ENCODE assay signal across 11 cellular contexts in genomic region chr3:126266291-126266840, GRCh38.
DNase-seq lines count a peak whose midpoint lies in the region; ATAC-seq and TF ChIP-seq lines count a peak whose summit lies in the region.
"Had no signal": no experiment of that assay in that cellular context is flagged by ENCODE, and none has a peak within 500 bp of the region (broad histone marks: within the 10 kb centered on the region; RNA-seq: fewer than 3 reads in every experiment).

No MANE protein-coding gene starts in this region.

- H3K27me3 ChIP-seq in ACC112 (ENCODE audit: insufficient read depth, low read length) (no peaks in the 10 kb centered on the region), left ventricle myocardium inferior (ENCODE audit: low read depth) (peaks cover 17% of the 10 kb centered on the region), ovary (no peaks in the 10 kb centered on the region)
- no peaks in the 10 kb centered on the region for H3K27me3 ChIP-seq in effector memory CD4-positive, alpha-beta T cell (replicated peaks; ENCODE audit: control insufficient read depth, insufficient read depth, low read length, poor library complexity, severe bottlenecking)

- whole genome bisulfite sequencing in ovary, 3 donors, result 26 to 31% (median 30%) methylated on average over 15 of the region's 15 CpGs

- H3K9me3 ChIP-seq in left ventricle myocardium inferior (replicated peaks) (no peaks in the 10 kb centered on the region), ovary (no peaks in the 10 kb centered on the region)
- H3K9me3 ChIP-seq in effector memory CD4-positive, alpha-beta T cell (ENCODE audit: control insufficient read depth, low read length), result no peaks in the 10 kb centered on the region
- H3K9me3 ChIP-seq: mucosa of descending colon had no signal

- TF ChIP-seq CTCF in left ventricle myocardium inferior (IDR thresholded peaks at IDR 0.05; ENCODE audit: borderline replicate concordance) (no peak), ovary (IDR thresholded peaks at IDR 0.05) (no peak)

- H3K27ac ChIP-seq in ACC112 (ENCODE audit: low read depth, low read length), result peak overlapping the region; percentile 79
- peak overlapping the region; percentile 94 for H3K27ac ChIP-seq in left ventricle myocardium inferior (replicated peaks)
- peak overlapping the region; percentile 83 to 90 for H3K27ac ChIP-seq in ovary
- H3K27ac ChIP-seq in effector memory CD4-positive, alpha-beta T cell (ENCODE audit: insufficient read depth, low read length, poor library complexity, severe bottlenecking), result no peak overlapping the region

- DNase-seq in amniotic epithelial cell (ENCODE audit: low read depth) (peak; percentile 30), left ventricle myocardium inferior (peak; percentile 83), ovary (peak; percentile 64 to 90 (median 77)), DMS 273 treated with DMSO at 0.1 percent for 48 hours (lab: John Stamatoyannopoulos, UW) (no peak), SW480 (ENCODE audit: low spot score) (no peak)
- DNase-seq in effector memory CD4-positive, alpha-beta T cell, result no peak
- DNase-seq: activated T-cell treated with anti-CD3 and anti-CD28 coated beads for 4 hours, mucosa of descending colon, NCI-H1930 had no signal

- no peak for TF ChIP-seq POLR2A in ovary (IDR thresholded peaks at IDR 0.05)

- H3K4me1 ChIP-seq in ACC112 (ENCODE audit: control insufficient read depth, insufficient read depth, low read length, unreplicated experiment) (peaks cover 29% of the 10 kb centered on the region), left ventricle myocardium inferior (peaks cover 63% of the 10 kb centered on the region), ovary (ENCODE audit: insufficient read depth) (peaks cover 13% of the 10 kb centered on the region)
- H3K4me1 ChIP-seq in effector memory CD4-positive, alpha-beta T cell (ENCODE audit: control insufficient read depth, insufficient read depth, low read length, poor library complexity, severe bottlenecking), result no peaks in the 10 kb centered on the region

- H3K4me3 ChIP-seq in ACC112 (ENCODE audit: low read depth, low read length) (peak overlapping the region; percentile 71), left ventricle myocardium inferior (peak overlapping the region; percentile 57), ovary (no peak overlapping the region)
- H3K4me3 ChIP-seq in effector memory CD4-positive, alpha-beta T cell (ENCODE audit: insufficient read depth, low read depth, low read length, poor library complexity, severe bottlenecking), result no peak overlapping the region
- H3K4me3 ChIP-seq: mucosa of descending colon had no signal

- ATAC-seq in GM21529 (IDR thresholded peaks at IDR 0.05; ENCODE audit: unreplicated experiment), result no peak

- H3K36me3 ChIP-seq in ACC112 (ENCODE audit: insufficient read depth, low read length), result no peaks in the 10 kb centered on the region
- H3K36me3 ChIP-seq in left ventricle myocardium inferior, result no peaks in the 10 kb centered on the region
- H3K36me3 ChIP-seq in ovary, result no peaks in the 10 kb centered on the region
- no peaks in the 10 kb centered on the region for H3K36me3 ChIP-seq in effector memory CD4-positive, alpha-beta T cell (ENCODE audit: control insufficient read depth, insufficient read depth, low read length)

- H2AFZ ChIP-seq in ACC112 (ENCODE audit: low read length, unreplicated experiment), result no peak overlapping the region

- intact Hi-C loops in left ventricle myocardium inferior (cut with micrococcal nuclease) (loop anchor here (10.0 kb wide), 1 partner anchor 88 kb away; the partner anchor contains the start of gene KLF15), ovary (cut with DNase I) (loop anchor here (2.0 to 10.0 kb wide), 4 partner anchors 78 to 208 kb away; partner anchors contain the start of genes KLF15 (in 3 of the 4) and ZXDC (in 1 of the 4))

- TF ChIP-seq EP300 in ovary (IDR thresholded peaks at IDR 0.05), result no peak

- H3K79me2 ChIP-seq in ACC112 (ENCODE audit: control insufficient read depth, insufficient read depth, low read length, unreplicated experiment), result no peaks in the 10 kb centered on the region

Comparison
In these comparisons a context has a peak if more than half of its experiments do, and no peak if none do; other contexts are left out.
1. H3K4me3 ChIP-seq: peak in ACC112 (single experiment) and left ventricle myocardium inferior (single experiment); none in ovary (single experiment) and effector memory CD4-positive, alpha-beta T cell (single experiment).
2. DNase-seq: peak in amniotic epithelial cell (single experiment), left ventricle myocardium inferior (single experiment) and ovary (5 of 5); none in DMS 273 treated with DMSO at 0.1 percent for 48 hours (single experiment), SW480 (single experiment) and effector memory CD4-positive, alpha-beta T cell (0 of 3).